1 cellular context compared by ENCODE assay signal in genomic region chrX:68462653-68463052, GRCh38.
TF ChIP-seq lines count a peak whose summit lies in the region.

No MANE protein-coding gene starts in this region.

TF ChIP-seq in GM12878, 131 proteins besides CTCF, POLR2A, EP300 and RAD21 (continued from another document):
- TF ChIP-seq, protein P1, sequence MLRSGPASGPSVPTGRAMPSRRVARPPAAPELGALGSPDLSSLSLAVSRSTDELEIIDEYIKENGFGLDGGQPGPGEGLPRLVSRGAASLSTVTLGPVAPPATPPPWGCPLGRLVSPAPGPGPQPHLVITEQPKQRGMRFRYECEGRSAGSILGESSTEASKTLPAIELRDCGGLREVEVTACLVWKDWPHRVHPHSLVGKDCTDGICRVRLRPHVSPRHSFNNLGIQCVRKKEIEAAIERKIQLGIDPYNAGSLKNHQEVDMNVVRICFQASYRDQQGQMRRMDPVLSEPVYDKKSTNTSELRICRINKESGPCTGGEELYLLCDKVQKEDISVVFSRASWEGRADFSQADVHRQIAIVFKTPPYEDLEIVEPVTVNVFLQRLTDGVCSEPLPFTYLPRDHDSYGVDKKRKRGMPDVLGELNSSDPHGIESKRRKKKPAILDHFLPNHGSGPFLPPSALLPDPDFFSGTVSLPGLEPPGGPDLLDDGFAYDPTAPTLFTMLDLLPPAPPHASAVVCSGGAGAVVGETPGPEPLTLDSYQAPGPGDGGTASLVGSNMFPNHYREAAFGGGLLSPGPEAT (IDR thresholded peaks at IDR 0.05; ENCODE audit: low read depth), result no peak
- TF ChIP-seq, protein P2, sequence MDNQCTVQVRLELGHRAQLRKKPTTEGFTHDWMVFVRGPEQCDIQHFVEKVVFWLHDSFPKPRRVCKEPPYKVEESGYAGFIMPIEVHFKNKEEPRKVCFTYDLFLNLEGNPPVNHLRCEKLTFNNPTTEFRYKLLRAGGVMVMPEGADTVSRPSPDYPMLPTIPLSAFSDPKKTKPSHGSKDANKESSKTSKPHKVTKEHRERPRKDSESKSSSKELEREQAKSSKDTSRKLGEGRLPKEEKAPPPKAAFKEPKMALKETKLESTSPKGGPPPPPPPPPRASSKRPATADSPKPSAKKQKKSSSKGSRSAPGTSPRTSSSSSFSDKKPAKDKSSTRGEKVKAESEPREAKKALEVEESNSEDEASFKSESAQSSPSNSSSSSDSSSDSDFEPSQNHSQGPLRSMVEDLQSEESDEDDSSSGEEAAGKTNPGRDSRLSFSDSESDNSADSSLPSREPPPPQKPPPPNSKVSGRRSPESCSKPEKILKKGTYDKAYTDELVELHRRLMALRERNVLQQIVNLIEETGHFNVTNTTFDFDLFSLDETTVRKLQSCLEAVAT (IDR thresholded peaks at IDR 0.05), result no peak
- TF ChIP-seq, protein P3, sequence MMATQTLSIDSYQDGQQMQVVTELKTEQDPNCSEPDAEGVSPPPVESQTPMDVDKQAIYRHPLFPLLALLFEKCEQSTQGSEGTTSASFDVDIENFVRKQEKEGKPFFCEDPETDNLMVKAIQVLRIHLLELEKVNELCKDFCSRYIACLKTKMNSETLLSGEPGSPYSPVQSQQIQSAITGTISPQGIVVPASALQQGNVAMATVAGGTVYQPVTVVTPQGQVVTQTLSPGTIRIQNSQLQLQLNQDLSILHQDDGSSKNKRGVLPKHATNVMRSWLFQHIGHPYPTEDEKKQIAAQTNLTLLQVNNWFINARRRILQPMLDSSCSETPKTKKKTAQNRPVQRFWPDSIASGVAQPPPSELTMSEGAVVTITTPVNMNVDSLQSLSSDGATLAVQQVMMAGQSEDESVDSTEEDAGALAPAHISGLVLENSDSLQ (IDR thresholded peaks at IDR 0.05), result peak; percentile 48
- TF ChIP-seq SMC3 (IDR thresholded peaks at IDR 0.05; ENCODE audit: borderline replicate concordance, low read length), result peak; percentile 50; the same call in 1 of the 2 replicates
- TF ChIP-seq MTA3 (IDR thresholded peaks at IDR 0.05; ENCODE audit: borderline replicate concordance, low read length), result no peak
- no peak for TF ChIP-seq CEBPB (IDR thresholded peaks at IDR 0.05; ENCODE audit: borderline replicate concordance in 1 of 2, low read depth in 2 of 2, low read length in 2 of 2)
- TF ChIP-seq YY1 (IDR thresholded peaks at IDR 0.05; ENCODE audit: low read depth, low read length), result peak; percentile 88
- TF ChIP-seq EED (IDR thresholded peaks at IDR 0.05; ENCODE audit: low read depth), result no peak
- TF ChIP-seq NFYA (IDR thresholded peaks at IDR 0.05; ENCODE audit: borderline replicate concordance, low read depth, low read length), result no peak
